Comparison of ENCODE assay signal across 18 cellular contexts in the genomic region with DNA sequence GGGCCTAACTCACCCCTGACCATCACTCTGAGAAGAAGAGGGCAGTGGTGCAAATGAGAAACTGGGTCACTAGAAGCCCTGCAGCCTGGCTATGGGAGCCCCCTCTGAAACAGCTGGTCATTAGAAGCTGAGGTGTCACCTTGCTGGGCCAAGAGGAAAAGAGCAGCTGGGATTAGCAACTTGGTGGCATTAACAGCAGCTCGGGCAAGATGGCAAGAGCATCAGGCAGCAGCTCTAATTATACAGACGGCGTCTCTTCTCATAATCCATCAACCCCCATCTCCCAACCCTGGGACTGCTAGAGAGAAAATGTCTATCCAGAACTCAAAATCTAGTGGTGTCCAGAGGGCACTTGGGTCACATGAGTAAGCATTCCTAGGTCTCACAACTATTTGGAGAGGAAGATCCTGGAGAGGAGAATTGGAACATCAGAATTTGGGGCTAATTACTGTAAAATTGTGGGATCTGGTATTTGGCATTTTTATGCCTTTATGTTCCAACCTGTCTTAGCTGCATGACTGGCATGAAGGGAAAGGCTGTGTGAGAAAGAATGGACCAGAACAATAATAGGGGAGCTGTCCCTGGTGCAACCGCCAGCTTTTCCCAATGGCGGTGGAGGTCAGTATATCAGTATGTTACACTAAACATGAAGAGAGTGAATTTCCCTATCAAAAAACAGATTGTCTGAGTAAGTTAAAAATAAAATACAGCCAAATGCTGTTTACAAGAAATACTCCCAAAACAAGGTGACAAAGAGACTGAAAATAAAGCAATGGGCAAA. TPM values are rescaled to one million over a fixed set of nuclear protein-coding genes. Genes with fewer than 3 reads are reported as not detected.
"Had no signal": no experiment of that assay in that cellular context is flagged by ENCODE, and none has a peak within 500 bp of the region (broad histone marks: within the 10 kb centered on the region; RNA-seq: fewer than 3 reads in every experiment).

No MANE protein-coding gene starts in this region.

- H3K4me1 Mint-ChIP-seq: activated B cell treated with CpG ODN at 0.5 μM for 24 hours had no signal

- H3K4me3 ChIP-seq: lung, tibial artery had no signal

- H3K4me3 Mint-ChIP-seq: activated B cell treated with CpG ODN at 0.5 μM for 24 hours; activated CD4-positive, alpha-beta T cell treated with anti-CD3 and anti-CD28 coated beads, Interleukin-2, amount 10 ng/mL, durations not matched to agents 24 days and 14 days; activated CD8-positive, alpha-beta T cell treated with anti-CD3 and anti-CD28 coated beads for 36 hours; activated naive CD8-positive, alpha-beta T cell; activated T-cell treated with anti-CD3 and anti-CD28 coated beads, Interleukin-2, amount 50 U/mL, for 72 hours; mesothelial cell of epicardium; natural killer cell treated with Interleukin-12 subunit alpha and Interleukin-12 subunit beta and Interleukin-15 and Interleukin-18, amount 100 ng/mL, for 72 hours; T-helper 2 cell treated with Interferon-gamma antibody and Interleukin-4, amounts not matched to agents 5 μg/mL and 100 μg/mL, for 36 hours had no signal

- H3K27ac Mint-ChIP-seq: activated B cell treated with CpG ODN at 0.5 μM for 24 hours; activated CD4-positive, alpha-beta T cell treated with anti-CD3 and anti-CD28 coated beads, Interleukin-2, amount 10 ng/mL, durations not matched to agents 24 days and 14 days; activated CD8-positive, alpha-beta T cell treated with anti-CD3 and anti-CD28 coated beads for 36 hours; activated naive CD8-positive, alpha-beta T cell; activated T-cell treated with anti-CD3 and anti-CD28 coated beads, Interleukin-2, amount 50 U/mL, for 72 hours; mesothelial cell of epicardium; natural killer cell treated with Interleukin-12 subunit alpha and Interleukin-12 subunit beta and Interleukin-15 and Interleukin-18, amount 100 ng/mL, for 72 hours; T-helper 2 cell treated with Interferon-gamma antibody and Interleukin-4, amounts not matched to agents 5 μg/mL and 100 μg/mL, for 36 hours had no signal

- ATAC-seq: activated CD8-positive, alpha-beta T cell treated with anti-CD3 and anti-CD28 coated beads for 36 hours; activated T-cell treated with anti-CD3 and anti-CD28 coated beads, Interleukin-2, amount 50 U/mL, for 72 hours; stimulated activated naive CD8-positive, alpha-beta T cell treated with anti-CD3 and anti-CD28 coated beads, Interleukin-15, Interleukin-2, amounts not matched to agents 100 U/mL and 50 U/mL, for 24 hours had no signal

- H3K9me3 Mint-ChIP-seq: activated CD4-positive, alpha-beta T cell treated with anti-CD3 and anti-CD28 coated beads, Interleukin-2, amount 10 ng/mL, durations not matched to agents 24 days and 14 days; activated CD8-positive, alpha-beta T cell treated with anti-CD3 and anti-CD28 coated beads for 36 hours; activated T-cell treated with anti-CD3 and anti-CD28 coated beads, Interleukin-2, amount 50 U/mL, for 72 hours; natural killer cell treated with Interleukin-12 subunit alpha and Interleukin-12 subunit beta and Interleukin-15 and Interleukin-18, amount 100 ng/mL, for 72 hours; T-helper 2 cell treated with Interferon-gamma antibody and Interleukin-4, amounts not matched to agents 5 μg/mL and 100 μg/mL, for 36 hours had no signal

- H3K9me3 ChIP-seq: tibial artery had no signal

- H3K36me3 ChIP-seq: tibial artery had no signal

- DNase-seq: activated B cell treated with CpG ODN at 0.5 μM for 24 hours; activated CD4-positive, alpha-beta T cell treated with anti-CD3 and anti-CD28 coated beads, Interleukin-2, amount 10 ng/mL, durations not matched to agents 24 days and 14 days; activated CD8-positive, alpha-beta T cell treated with anti-CD3 and anti-CD28 coated beads for 36 hours; activated T-cell treated with anti-CD3 and anti-CD28 coated beads, Interleukin-2, amount 50 U/mL, for 72 hours; dermis blood vessel endothelial cell; foreskin melanocyte; glutamatergic neuron; hypothalamus; stimulated activated CD4-positive, alpha-beta T cell treated with anti-CD3 and anti-CD28 coated beads, Interleukin-2, amount 100 ng/mL, for 24 hours; stimulated activated naive CD8-positive, alpha-beta T cell treated with anti-CD3 and anti-CD28 coated beads, Interleukin-15, Interleukin-2, amounts not matched to agents 100 U/mL and 50 U/mL, for 24 hours; substantia nigra had no signal

- H3K36me3 Mint-ChIP-seq: activated naive CD8-positive, alpha-beta T cell; mesothelial cell of epicardium; natural killer cell treated with Interleukin-12 subunit alpha and Interleukin-12 subunit beta and Interleukin-15 and Interleukin-18, amount 100 ng/mL, for 72 hours had no signal

- H3K27ac ChIP-seq: tibial artery had no signal

RNA-seq across cellular contexts. Expression of a gene that starts 7.6 kb away (rescaled TPM):
- total RNA-seq: activated B cell treated with CpG ODN at 0.5 μM for 24 hours; activated CD4-positive, alpha-beta T cell treated with anti-CD3 and anti-CD28 coated beads, Interleukin-2, amount 10 ng/mL, durations not matched to agents 24 days and 14 days; activated CD8-positive, alpha-beta T cell treated with anti-CD3 and anti-CD28 coated beads for 36 hours; dermis blood vessel endothelial cell; epithelial cell of proximal tubule; natural killer cell treated with Interleukin-12 subunit alpha and Interleukin-12 subunit beta and Interleukin-15 and Interleukin-18, amount 100 ng/mL, for 72 hours had no signal
